In genomic region chr14:65432361-65432948, GRCh38 we compare ENCODE assay signal across 16 cellular contexts. TPM values are rescaled to one million over a fixed set of nuclear protein-coding genes. Genes with fewer than 3 reads are reported as not detected.
DNase-seq lines count a peak whose midpoint lies in the region; ATAC-seq and TF ChIP-seq lines count a peak whose summit lies in the region.
"Had no signal": no experiment of that assay in that cellular context is flagged by ENCODE, and none has a peak within 500 bp of the region (broad histone marks: within the 10 kb centered on the region; RNA-seq: fewer than 3 reads in every experiment).

No MANE protein-coding gene starts in this region.

- H3K4me1 ChIP-seq in DND-41 (ENCODE audit: insufficient read depth, low read length), result peaks cover 63% of the 10 kb centered on the region
- H3K4me1 ChIP-seq in osteoblast (ENCODE audit: insufficient read depth, low read length), result peaks cover 24% of the 10 kb centered on the region
- H3K4me1 ChIP-seq in SJCRH30, result no peaks in the 10 kb centered on the region; the same call in 1 of the 2 replicates

- no peak for TF ChIP-seq CTCF in DND-41 (IDR thresholded peaks at IDR 0.05; ENCODE audit: borderline replicate concordance, extremely low read depth, low read length, poor library complexity, severe bottlenecking)
- TF ChIP-seq CTCF in brain microvascular endothelial cell (IDR thresholded peaks at IDR 0.05; ENCODE audit: low read depth, low read length, missing control alignments), result no peak
- TF ChIP-seq CTCF in osteoblast (IDR thresholded peaks at IDR 0.05; ENCODE audit: extremely low read depth, low read depth, low read length), result no peak
- TF ChIP-seq CTCF in WERI-Rb-1 (IDR thresholded peaks at IDR 0.05; ENCODE audit: low read depth, low read length), result no peak

- H3K27me3 ChIP-seq in DND-41 (ENCODE audit: insufficient read depth, low read length, poor library complexity), result no peaks in the 10 kb centered on the region
- no peaks in the 10 kb centered on the region for H3K27me3 ChIP-seq in brain microvascular endothelial cell (replicated peaks)
- no peaks in the 10 kb centered on the region for H3K27me3 ChIP-seq in osteoblast (ENCODE audit: insufficient read depth, low read length)
- no peaks in the 10 kb centered on the region for H3K27me3 ChIP-seq in SJCRH30
- no peaks in the 10 kb centered on the region for H3K27me3 ChIP-seq in WERI-Rb-1 (ENCODE audit: insufficient read depth, low read depth, severe bottlenecking)
- H3K27me3 ChIP-seq: tibial nerve had no signal

- no peak overlapping the region for H3K4me2 ChIP-seq in DND-41 (ENCODE audit: insufficient read depth, low read length)
- peak overlapping the region; percentile 49 for H3K4me2 ChIP-seq in osteoblast (ENCODE audit: insufficient read depth, low read length)

- H3K9me3 ChIP-seq in DND-41 (ENCODE audit: insufficient read depth, low read length, severe bottlenecking) (peaks cover 3% of the 10 kb centered on the region), osteoblast (ENCODE audit: low read depth, low read length) (no peaks in the 10 kb centered on the region), SJCRH30 (replicated peaks) (no peaks in the 10 kb centered on the region), WERI-Rb-1 (ENCODE audit: severe bottlenecking) (no peaks in the 10 kb centered on the region)

- peak overlapping the region in 1 of 3 donors; percentile 86 for H3K27ac Mint-ChIP-seq in IgD-negative memory B cell
- H3K27ac Mint-ChIP-seq: CD8-positive, alpha-beta T cell had no signal

- peaks cover 99% of the 10 kb centered on the region for H3K79me2 ChIP-seq in DND-41 (ENCODE audit: insufficient read depth, low read length)
- peaks cover 57% of the 10 kb centered on the region for H3K79me2 ChIP-seq in osteoblast (ENCODE audit: insufficient read depth, low read length)

- in situ Hi-C loops in brain microvascular endothelial cell (cut with HindIII; ENCODE audit: low pct_ligation_motif_present, low sequenced_read_pairs), result no loop called here

- no peak overlapping the region for H3K4me3 ChIP-seq in DND-41 (ENCODE audit: low read depth in 1 of 2, low read length in 2 of 2)
- no peak overlapping the region for H3K4me3 ChIP-seq in brain microvascular endothelial cell (ENCODE audit: low read depth, low read length)
- H3K4me3 ChIP-seq in osteoblast (ENCODE audit: insufficient read depth, low read length), result peak overlapping the region; percentile 24
- H3K4me3 ChIP-seq in SJCRH30, result no peak overlapping the region
- H3K4me3 ChIP-seq in WERI-Rb-1 (ENCODE audit: low read depth, low read length), result no peak overlapping the region
- H3K4me3 ChIP-seq: skin epidermis, tibial nerve had no signal

- H2AFZ ChIP-seq in DND-41 (ENCODE audit: low read depth, low read length) (no peak overlapping the region), osteoblast (ENCODE audit: low read length) (no peak overlapping the region)

- H4K20me1 ChIP-seq in DND-41 (ENCODE audit: insufficient read depth, low read length) (peaks cover 6% of the 10 kb centered on the region; the same call in 1 of the 2 replicates), osteoblast (ENCODE audit: insufficient read depth, low read length) (no peaks in the 10 kb centered on the region)

- H3K4me3 Mint-ChIP-seq in IgD-negative memory B cell, result peak overlapping the region in 3 of 4 donors; percentile 53 to 75 (median 64)
- H3K4me3 Mint-ChIP-seq: H9 had no signal

- DNase-seq in DND-41 (no peak), brain microvascular endothelial cell (peak; percentile 18), osteoblast (ENCODE audit: insufficient read length, low spot score, missing footprints) (no peak), NCI-H187 treated with DMSO at 0.1 percent for 48 hours (lab: John Stamatoyannopoulos, UW) (no peak), SJCRH30 (no peak), WERI-Rb-1 (no peak)
- DNase-seq: CD8-positive, alpha-beta T cell; H9; hippocampal formation; left colon; NCI-H1436; NK-92 treated with Interleukin-12 subunit alpha and Interleukin-12 subunit beta, amount 100 ng/mL, for 24 hours had no signal

- H3K27me3 Mint-ChIP-seq in IgD-negative memory B cell, result no peaks in the 10 kb centered on the region

- H3K9ac ChIP-seq in DND-41 (ENCODE audit: low read depth, low read length), result no peak overlapping the region

- H3K36me3 ChIP-seq in DND-41 (ENCODE audit: insufficient read depth, low read length), result peaks cover 19% of the 10 kb centered on the region
- no peaks in the 10 kb centered on the region for H3K36me3 ChIP-seq in brain microvascular endothelial cell (replicated peaks)
- no peaks in the 10 kb centered on the region for H3K36me3 ChIP-seq in osteoblast (ENCODE audit: insufficient read depth, low read length)
- H3K36me3 ChIP-seq in SJCRH30, result no peaks in the 10 kb centered on the region
- no peaks in the 10 kb centered on the region for H3K36me3 ChIP-seq in WERI-Rb-1

- H3K36me3 Mint-ChIP-seq in IgD-negative memory B cell, result peaks cover 5% of the 10 kb centered on the region

- no peak for ATAC-seq in DND-41 (ENCODE audit: insufficient read depth, low read depth)
- ATAC-seq: left colon, Right ventricle myocardium inferior had no signal

- H3K9me3 Mint-ChIP-seq in IgD-negative memory B cell, result peaks cover 4 to 5% (median 4%) of the 10 kb centered on the region in 3 donors

- H3K4me1 Mint-ChIP-seq in IgD-negative memory B cell, result peaks cover 40 to 60% (median 48%) of the 10 kb centered on the region in 3 donors

- H3K27ac ChIP-seq in DND-41 (ENCODE audit: low read length) (peak overlapping the region; percentile 23), brain microvascular endothelial cell (peak overlapping the region; percentile 4), osteoblast (ENCODE audit: low read depth, low read length) (peak overlapping the region; percentile 40), SJCRH30 (no peak overlapping the region), WERI-Rb-1 (no peak overlapping the region)
- H3K27ac ChIP-seq: skin epidermis had no signal

RNA-seq across cellular contexts. Expression of gene FUT8, which starts 19.9 kb away (rescaled TPM):
- polyA plus RNA-seq in IgD-negative memory B cell, result 14.0 TPM
- total RNA-seq in osteoblast, result 124 and 133 TPM in 2 replicates
- 11.0 and 12.2 TPM in 2 replicates for total RNA-seq in SJCRH30 (2014; rRNA removed; shearing (Covaris generic))

Comparison
In these comparisons a context has a peak if more than half of its experiments do, and no peak if none do; other contexts are left out.
1. H3K27ac ChIP-seq: peak in DND-41 (single experiment), brain microvascular endothelial cell (single experiment) and osteoblast (single experiment); none in SJCRH30 (single experiment) and WERI-Rb-1 (single experiment).